In genomic region chr13:97193577-97193976, GRCh38 we compare ENCODE assay signal across 1 cellular context.
TF ChIP-seq lines count a peak whose summit lies in the region.

No MANE protein-coding gene starts in this region.

TF ChIP-seq in IMR-90, 13 proteins besides CTCF, POLR2A, EP300 and RAD21:
- no peak for TF ChIP-seq MAFK (IDR thresholded peaks at IDR 0.05; ENCODE audit: low read depth, low read length)
- TF ChIP-seq RCOR1 (IDR thresholded peaks at IDR 0.05; ENCODE audit: insufficient replicate concordance, low read length): no peak
- TF ChIP-seq FOS (IDR thresholded peaks at IDR 0.05; ENCODE audit: low read depth, low read length): no peak
TF ChIP-seq in IMR-90: peak in this region for 0.
